Comparison of ENCODE assay signal across 8 cellular contexts in genomic region chr11:64854534-64855502, GRCh38. TPM values are rescaled to one million over a fixed set of nuclear protein-coding genes. Genes with fewer than 3 reads are reported as not detected.
A peak's percentile ranks its signal among the peaks of the same experiment; 100 is the strongest.
DNase-seq lines count a peak whose midpoint lies in the region; ATAC-seq and TF ChIP-seq lines count a peak whose summit lies in the region.

No MANE protein-coding gene starts in this region.

- H3K4me3 ChIP-seq in Caco-2 (ENCODE audit: low read depth, low read length): no peak overlapping the region
- peak overlapping the region; percentile 57 for H3K4me3 ChIP-seq in adipocyte (ENCODE audit: low read length)
- peak overlapping the region; percentile 56 for H3K4me3 ChIP-seq in skeletal muscle satellite cell (ENCODE audit: low read length)
- H3K4me3 ChIP-seq in Karpas-422 (ENCODE audit: low read length): no peak overlapping the region

- CTCF ChIA-PET in Caco-2 (lab: Charles Lee): interaction anchor here (1.2 kb wide), 2 partner anchors 24 to 142 kb away, joined by 3 to 4 read pairs; partner anchors contain the start of gene BATF2

- H3K36me3 ChIP-seq in Caco-2 (ENCODE audit: control insufficient read depth, insufficient read depth, low read length) (peaks cover 6% of the 10 kb centered on the region), adipocyte (ENCODE audit: control insufficient read depth, insufficient read depth, low read length, severe bottlenecking) (peaks cover 34% of the 10 kb centered on the region), skeletal muscle satellite cell (ENCODE audit: insufficient read depth, low read length) (peaks cover 45% of the 10 kb centered on the region), Karpas-422 (ENCODE audit: insufficient read depth, low read length) (no peaks in the 10 kb centered on the region)

- BruUV-seq in Caco-2 (replicated peaks; lab: Mats Ljungman, UMichigan): no TSS peak

- no peaks in the 10 kb centered on the region for H3K27me3 ChIP-seq in Caco-2 (replicated peaks; ENCODE audit: control insufficient read depth, insufficient read depth, low read length)
- no peaks in the 10 kb centered on the region for H3K27me3 ChIP-seq in adipocyte (replicated peaks; ENCODE audit: control insufficient read depth, insufficient read depth, low read length)
- H3K27me3 ChIP-seq in skeletal muscle satellite cell (ENCODE audit: control insufficient read depth, insufficient read depth, low read length): no peaks in the 10 kb centered on the region
- H3K27me3 ChIP-seq in Karpas-422 (ENCODE audit: low read length): no peaks in the 10 kb centered on the region

- peak; percentile 73 for ATAC-seq in left ventricle myocardium superior
- ATAC-seq in GM21367 (IDR thresholded peaks at IDR 0.05; ENCODE audit: unreplicated experiment): no peak
- no peak for ATAC-seq in GM18909 (IDR thresholded peaks at IDR 0.05; ENCODE audit: poor library complexity, unreplicated experiment)

- H3K36me3 Mint-ChIP-seq in Caco-2 (ENCODE audit: insufficient read depth, unreplicated experiment): peaks cover 73% of the 10 kb centered on the region

- H4K20me1 ChIP-seq in Karpas-422 (ENCODE audit: insufficient read depth, low read depth, low read length): no peaks in the 10 kb centered on the region

- peak overlapping the region; percentile 54 for H3K9ac ChIP-seq in adipocyte (ENCODE audit: low read length)
- H3K9ac ChIP-seq in skeletal muscle satellite cell (ENCODE audit: low read depth, low read length): peak overlapping the region; percentile 67
- H3K9ac ChIP-seq in Karpas-422 (ENCODE audit: low read length): no peak overlapping the region

- H3K9me2 ChIP-seq in Karpas-422 (replicated peaks; ENCODE audit: insufficient read depth, low read length): no peaks in the 10 kb centered on the region

- H3K9me3 ChIP-seq in Caco-2: no peaks in the 10 kb centered on the region
- no peaks in the 10 kb centered on the region for H3K9me3 ChIP-seq in adipocyte (ENCODE audit: control insufficient read depth, low read length)
- H3K9me3 ChIP-seq in skeletal muscle satellite cell (replicated peaks; ENCODE audit: low read length): no peaks in the 10 kb centered on the region
- no peaks in the 10 kb centered on the region for H3K9me3 ChIP-seq in Karpas-422 (ENCODE audit: low read length)

- peak; percentile 67 to 79 for DNase-seq in Caco-2
- peak; percentile 58 for DNase-seq in NCI-H2196 (lab: John Stamatoyannopoulos, UW; ENCODE audit: unreplicated experiment)
- DNase-seq in adipocyte (ENCODE audit: low read depth): peak; percentile 90
- DNase-seq in left ventricle myocardium superior: peak; percentile 81
- DNase-seq in Karpas-422: no peak

- POLR2A ChIA-PET in Caco-2 (lab: Charles Lee): interaction anchor here (0.7 to 1.2 kb wide), 2 partner anchors 15 to 34 kb away, joined by 3 read pairs; no protein-coding TSS in a partner anchor

- no peak overlapping the region for H3K27ac ChIP-seq in Karpas-422 (ENCODE audit: low read length)

- peak overlapping the region; percentile 46 for H3K4me3 Mint-ChIP-seq in Caco-2 (ENCODE audit: unreplicated experiment)

- TF ChIP-seq CTCF in Caco-2 (IDR thresholded peaks at IDR 0.05; ENCODE audit: insufficient read depth in 1 of 2, low read depth in 1 of 2, low read length in 1 of 2, severe bottlenecking in 1 of 2, unreplicated experiment in 1 of 2): no peak

- peak overlapping the region; percentile 79 for H3K4me2 ChIP-seq in skeletal muscle satellite cell (ENCODE audit: low read length)
- H3K4me2 ChIP-seq in Karpas-422 (ENCODE audit: low read depth, low read length, poor library complexity, severe bottlenecking): no peak overlapping the region

- H3K4me1 ChIP-seq in Caco-2 (peaks cover 39% of the 10 kb centered on the region), adipocyte (ENCODE audit: control insufficient read depth, insufficient read depth, low read length) (peaks cover 31% of the 10 kb centered on the region), skeletal muscle satellite cell (ENCODE audit: control insufficient read depth, insufficient read depth, low read length) (peaks cover 59% of the 10 kb centered on the region), Karpas-422 (ENCODE audit: low read length) (peaks cover 53% of the 10 kb centered on the region)

- intact Hi-C loops in Caco-2 (cut with micrococcal nuclease; ENCODE audit: unreplicated experiment) (no loop called here), left ventricle myocardium superior (cut with micrococcal nuclease) (no loop called here)

- peaks cover 17% of the 10 kb centered on the region for H3K4me1 Mint-ChIP-seq in Caco-2 (ENCODE audit: low read depth, unreplicated experiment)

- peak overlapping the region; percentile 91 for H3K27ac Mint-ChIP-seq in Caco-2 (ENCODE audit: unreplicated experiment)

- no peak overlapping the region for H2AFZ ChIP-seq in Karpas-422 (ENCODE audit: low read length)

- H3K9me3 Mint-ChIP-seq in Caco-2 (ENCODE audit: unreplicated experiment): no peaks in the 10 kb centered on the region

- H3K79me2 ChIP-seq in Karpas-422 (ENCODE audit: low read length): no peaks in the 10 kb centered on the region

- H3K27me3 Mint-ChIP-seq in Caco-2 (ENCODE audit: insufficient read depth, unreplicated experiment): no peaks in the 10 kb centered on the region

RNA-seq across cellular contexts. Expression of gene CDC42BPG, which starts 10.4 kb away (rescaled TPM):
- 29.1 and 36.0 TPM in 2 replicates for total RNA-seq in Caco-2 (2022)
- total RNA-seq in left ventricle myocardium superior: 0.40 TPM
- 0.25 TPM in 1 of 2 replicates, not detected in the other for total RNA-seq in skeletal muscle satellite cell (2012; rRNA removed)
- 0.15 and 0.22 TPM in 2 replicates for total RNA-seq in Karpas-422 (2014; rRNA removed; shearing (Covaris generic); ENCODE audit: low replicate concordance)

RNA-seq across cellular contexts. Expression of gene EHD1, which starts 23.6 kb away (rescaled TPM):
- 123 and 129 TPM in 2 replicates for total RNA-seq in Caco-2 (2022)
- 52.5 TPM for total RNA-seq in left ventricle myocardium superior
- 43.7 and 56.5 TPM in 2 replicates for total RNA-seq in skeletal muscle satellite cell (2012; rRNA removed)
- 30.8 and 77.3 TPM in 2 replicates for total RNA-seq in Karpas-422 (2014; rRNA removed; shearing (Covaris generic); ENCODE audit: low replicate concordance)

RNA-seq across cellular contexts. Expression of gene MEN1, which starts 44.5 kb away (rescaled TPM):
- total RNA-seq in Caco-2 (2022) (32.7 and 36.8 TPM in 2 replicates), left ventricle myocardium superior (9.1 TPM)
- total RNA-seq in skeletal muscle satellite cell (2012; rRNA removed): 20.0 and 21.4 TPM in 2 replicates
- total RNA-seq in Karpas-422 (2014; rRNA removed; shearing (Covaris generic); ENCODE audit: low replicate concordance): 27.6 and 28.3 TPM in 2 replicates

RNA-seq across cellular contexts. Expression of gene MAP4K2, which starts 51.8 kb away (rescaled TPM):
- total RNA-seq in Caco-2 (2022) (16.8 and 21.4 TPM in 2 replicates), left ventricle myocardium superior (8.6 TPM)
- total RNA-seq in skeletal muscle satellite cell (2012; rRNA removed): 8.5 and 9.9 TPM in 2 replicates
- total RNA-seq in Karpas-422 (2014; rRNA removed; shearing (Covaris generic); ENCODE audit: low replicate concordance): 62.0 and 84.2 TPM in 2 replicates

Comparison
In these comparisons a context has a peak if more than half of its experiments do, and no peak if none do; other contexts are left out.
1. H3K4me3 ChIP-seq: peak in adipocyte (single experiment) and skeletal muscle satellite cell (single experiment); none in Caco-2 (single experiment) and Karpas-422 (single experiment).
2. RNA of gene CDC42BPG, which starts 10.4 kb away (total RNA-seq): 29.1 to 36.0 TPM in Caco-2; 0.40 TPM in left ventricle myocardium superior (single experiment) and 0.15 to 0.22 TPM in Karpas-422; every median in the first group is over 10 times any median in the second.